In the genomic region with DNA sequence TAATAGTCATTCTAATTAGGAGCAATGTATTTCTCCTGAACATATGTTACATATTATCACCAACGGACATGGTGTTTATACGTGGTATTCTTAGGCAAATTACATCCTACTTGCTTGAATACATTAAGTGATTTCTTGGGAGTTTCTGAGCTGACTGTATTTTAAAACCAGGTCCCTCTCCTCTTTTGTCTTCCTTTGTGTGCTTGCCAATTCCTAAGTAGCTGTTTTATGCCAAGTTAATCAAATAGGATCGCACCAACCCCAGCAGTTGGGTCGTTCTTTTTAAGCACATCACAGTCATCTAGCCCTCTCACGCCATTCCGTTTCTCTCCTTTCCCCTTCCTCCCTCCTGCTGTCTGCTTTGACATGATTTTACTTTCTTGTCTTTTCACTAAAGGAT, we compare ENCODE assay signal across 18 cellular contexts.
"Had no signal": no experiment of that assay in that cellular context is flagged by ENCODE, and none has a peak within 500 bp of the region (broad histone marks: within the 10 kb centered on the region; RNA-seq: fewer than 3 reads in every experiment).

No MANE protein-coding gene starts in this region.

- H3K9ac ChIP-seq: parathyroid adenoma had no signal

- H3K4me1 ChIP-seq: gastrocnemius medialis, heart left ventricle, parathyroid adenoma, transverse colon, vagina had no signal

- H3K27me3 ChIP-seq: cardiac muscle cell, dorsolateral prefrontal cortex, gastrocnemius medialis, heart left ventricle, transverse colon, vagina had no signal

- H3K27ac Mint-ChIP-seq: activated T-helper 17 cell treated with anti-CD3 and anti-CD28 coated beads, Interleukin-2, amount 50 U/mL, for 72 hours; endodermal cell; stimulated activated naive B cell treated with anti-CD40 and anti-IgM and Interleukin-4, amounts not matched to agents 10 μg/mL and 1 μg/mL and 100 μg/mL, for 72 hours had no signal

- H3K4me3 Mint-ChIP-seq: activated T-helper 17 cell treated with anti-CD3 and anti-CD28 coated beads, Interleukin-2, amount 50 U/mL, for 72 hours; endodermal cell; stimulated activated naive B cell treated with anti-CD40 and anti-IgM and Interleukin-4, amounts not matched to agents 10 μg/mL and 1 μg/mL and 100 μg/mL, for 72 hours had no signal

- H3K79me2 ChIP-seq: parathyroid adenoma had no signal

- H2AFZ ChIP-seq: parathyroid adenoma had no signal

- H3K27me3 Mint-ChIP-seq: activated T-helper 17 cell treated with anti-CD3 and anti-CD28 coated beads, Interleukin-2, amount 50 U/mL, for 72 hours had no signal

- H3K4me1 Mint-ChIP-seq: activated T-helper 17 cell treated with anti-CD3 and anti-CD28 coated beads, Interleukin-2, amount 50 U/mL, for 72 hours; stimulated activated naive B cell treated with anti-CD40 and anti-IgM and Interleukin-4, amounts not matched to agents 10 μg/mL and 1 μg/mL and 100 μg/mL, for 72 hours had no signal

- DNase-seq: activated naive CD4-positive, alpha-beta T cell treated with Interleukin-2 at 50 U/mL for 16 hours; anterior cingulate cortex; dorsolateral prefrontal cortex; endodermal cell; gastrocnemius medialis; heart left ventricle; midbrain; retina; stimulated activated CD4-positive, alpha-beta T cell treated with anti-CD3 and anti-CD28 coated beads, Interleukin-2, amount 100 ng/mL, for 48 hours; stimulated activated naive B cell treated with anti-CD40 and anti-IgM and Interleukin-4, amounts not matched to agents 10 μg/mL and 1 μg/mL and 100 μg/mL, for 72 hours; substantia nigra; T-helper 9 cell; transverse colon had no signal

- H3K36me3 Mint-ChIP-seq: stimulated activated naive B cell treated with anti-CD40 and anti-IgM and Interleukin-4, amounts not matched to agents 10 μg/mL and 1 μg/mL and 100 μg/mL, for 72 hours had no signal

- H3K4me3 ChIP-seq: cardiac muscle cell, dorsolateral prefrontal cortex, gastrocnemius medialis, heart left ventricle, lung, transverse colon, vagina had no signal

- H3K27ac ChIP-seq: cardiac muscle cell, dorsolateral prefrontal cortex, gastrocnemius medialis, heart left ventricle, parathyroid adenoma, transverse colon, vagina had no signal

- H3K9me3 ChIP-seq: gastrocnemius medialis, heart left ventricle, transverse colon, vagina had no signal

- H3K36me3 ChIP-seq: cardiac muscle cell, gastrocnemius medialis, heart left ventricle, transverse colon, vagina had no signal

- H3K9me3 Mint-ChIP-seq: activated T-helper 17 cell treated with anti-CD3 and anti-CD28 coated beads, Interleukin-2, amount 50 U/mL, for 72 hours; endodermal cell; stimulated activated naive B cell treated with anti-CD40 and anti-IgM and Interleukin-4, amounts not matched to agents 10 μg/mL and 1 μg/mL and 100 μg/mL, for 72 hours had no signal
